8 cellular contexts compared by ENCODE assay signal in genomic region chr22:43848366-43849171, GRCh38. TPM values are rescaled to one million over a fixed set of nuclear protein-coding genes. Genes with fewer than 3 reads are reported as not detected.
DNase-seq lines count a peak whose midpoint lies in the region; ATAC-seq and TF ChIP-seq lines count a peak whose summit lies in the region.
"Had no signal": no experiment of that assay in that cellular context is flagged by ENCODE, and none has a peak within 500 bp of the region (broad histone marks: within the 10 kb centered on the region; RNA-seq: fewer than 3 reads in every experiment).

No MANE protein-coding gene starts in this region.

- no peaks in the 10 kb centered on the region for H4K20me1 ChIP-seq in GM23248 (ENCODE audit: insufficient read depth)

- H3K9me2 ChIP-seq in GM23248 (ENCODE audit: insufficient read depth) = no peaks in the 10 kb centered on the region

- in situ Hi-C loops in GM23248 (cut with MboI) = no loop called here

- H3K9ac ChIP-seq in GM23248 (no peak overlapping the region), endodermal cell (ENCODE audit: extremely low read depth, low read length, poor library complexity, severe bottlenecking) (no peak overlapping the region)

- H3K4me3 Mint-ChIP-seq in endodermal cell = no peak overlapping the region
- no peak overlapping the region for H3K4me3 Mint-ChIP-seq in progenitor cell of endocrine pancreas (ENCODE audit: low read depth)

- H3K27me3 ChIP-seq in GM23248 (replicated peaks; ENCODE audit: insufficient read depth) (peaks cover 32% of the 10 kb centered on the region), endodermal cell (ENCODE audit: control insufficient read depth, insufficient read depth, low read length, poor library complexity, severe bottlenecking) (no peaks in the 10 kb centered on the region)

- H3F3A ChIP-seq in GM23248 (ENCODE audit: insufficient read depth) = no peaks in the 10 kb centered on the region

- H3K27ac ChIP-seq in GM23248 = no peak overlapping the region
- H3K27ac ChIP-seq in endodermal cell (ENCODE audit: low read depth, low read length) = no peak overlapping the region

- WGBS in GM23248 (ENCODE audit: low coverage in 1 of 2, low lambda C conversion rate in 2 of 2, missing lambda C conversion rate in 2 of 2), 2 experiments = 28 to 32% methylated on average over 16 of the region's 16 CpGs
- WGBS in endodermal cell (ENCODE audit: insufficient coverage in 1 of 2, insufficient read length in 1 of 2), 2 experiments = 65 to 70% methylated on average over 11 to 16 of the region's 16 CpGs

- H3K27me3 Mint-ChIP-seq in endodermal cell (ENCODE audit: insufficient read depth) (no peaks in the 10 kb centered on the region), progenitor cell of endocrine pancreas (peaks cover 2% of the 10 kb centered on the region)

- H3K4me3 ChIP-seq in GM23248 (no peak overlapping the region), endodermal cell (ENCODE audit: low read length) (no peak overlapping the region)

- H3K36me3 Mint-ChIP-seq in endodermal cell (ENCODE audit: low read depth) (peaks cover 2% of the 10 kb centered on the region), progenitor cell of endocrine pancreas (ENCODE audit: insufficient read depth) (no peaks in the 10 kb centered on the region)

- H3K9me3 ChIP-seq in GM23248 (ENCODE audit: low read depth) (no peaks in the 10 kb centered on the region), endodermal cell (ENCODE audit: control insufficient read depth, low read length) (no peaks in the 10 kb centered on the region)

- H3K4me2 ChIP-seq in GM23248 (ENCODE audit: unreplicated experiment) = no peak overlapping the region

- H3K36me3 ChIP-seq in GM23248 (ENCODE audit: low read depth) (no peaks in the 10 kb centered on the region), endodermal cell (ENCODE audit: control insufficient read depth, insufficient read depth, low read length) (no peaks in the 10 kb centered on the region)

- H3K27ac Mint-ChIP-seq in endodermal cell (no peak overlapping the region), progenitor cell of endocrine pancreas (peak overlapping the region; percentile 39)

- no peak overlapping the region for H2AFZ ChIP-seq in GM23248

- H3K79me2 ChIP-seq in GM23248 (ENCODE audit: insufficient read depth) = no peaks in the 10 kb centered on the region

- H3K9me3 Mint-ChIP-seq in endodermal cell = no peaks in the 10 kb centered on the region
- H3K9me3 Mint-ChIP-seq in progenitor cell of endocrine pancreas (ENCODE audit: low read depth) = no peaks in the 10 kb centered on the region

- H3K4me1 Mint-ChIP-seq in endodermal cell = peaks cover 15% of the 10 kb centered on the region
- peaks cover 5% of the 10 kb centered on the region for H3K4me1 Mint-ChIP-seq in progenitor cell of endocrine pancreas (ENCODE audit: low read depth)

- peak; percentile 81 for TF ChIP-seq CTCF in endodermal cell (conservative IDR thresholded peaks at IDR 0.05)
- TF ChIP-seq CTCF in progenitor cell of endocrine pancreas (IDR thresholded peaks at IDR 0.05; ENCODE audit: unreplicated experiment) = peak; percentile 71

- H3K4me1 ChIP-seq in GM23248 (ENCODE audit: insufficient read depth) (no peaks in the 10 kb centered on the region), endodermal cell (ENCODE audit: control insufficient read depth, insufficient read depth, low read length) (no peaks in the 10 kb centered on the region)

- DNase-seq in GM23248 (peak; percentile 53), NCI-H2196 treated with DMSO at 0.1 percent for 48 hours (lab: John Stamatoyannopoulos, UW; ENCODE audit: unreplicated experiment) (peak; percentile 71), endodermal cell (peak; percentile 79), progenitor cell of endocrine pancreas (ENCODE audit: low spot score, unreplicated experiment) (no peak)
- DNase-seq: mesenchymal stem cell had no signal

- ATAC-seq in HG03135 (IDR thresholded peaks at IDR 0.05; ENCODE audit: unreplicated experiment) (no peak), HG02870 (IDR thresholded peaks at IDR 0.05; ENCODE audit: unreplicated experiment) (no peak), GM18868 (IDR thresholded peaks at IDR 0.05; ENCODE audit: unreplicated experiment) (no peak)

RNA-seq across cellular contexts. Expression of gene SULT4A1, which starts 13.7 kb away (rescaled TPM):
- not detected in 2 replicates for total RNA-seq in GM23248 (2014; rRNA removed; shearing (Covaris generic))
- polyA plus RNA-seq in GM23248 (2016; fragmentation: Nextera tagmentation; extraction: Ambion mirVana) = not detected in 2 replicates
- total RNA-seq in endodermal cell (10 to 100 TPM; 11.4 to 12.7 TPM), progenitor cell of endocrine pancreas (6.6 and 7.0 TPM in 2 replicates)
- polyA plus RNA-seq in endodermal cell (2013, experiment 1 of 2) = 15.4 TPM
- polyA plus RNA-seq in endodermal cell (2013, experiment 2 of 2) = 13.5 TPM

RNA-seq across cellular contexts. Expression of gene EFCAB6, which starts 36.5 kb away (rescaled TPM):
- 1.5 and 3.5 TPM in 2 replicates for total RNA-seq in GM23248 (2014; rRNA removed; shearing (Covaris generic))
- polyA plus RNA-seq in GM23248 (2016; fragmentation: Nextera tagmentation; extraction: Ambion mirVana) = 2.0 and 2.1 TPM in 2 replicates
- total RNA-seq in endodermal cell = 1 to 10 TPM; 1.8 to 2.0 TPM
- polyA plus RNA-seq in endodermal cell (2013, experiment 1 of 2) = 1.7 TPM
- polyA plus RNA-seq in endodermal cell (2013, experiment 2 of 2) = 0.83 TPM
- 7.0 and 8.6 TPM in 2 replicates for total RNA-seq in progenitor cell of endocrine pancreas

RNA-seq across cellular contexts. Expression of gene PNPLA5, which starts 43.2 kb away (rescaled TPM):
- not detected in 2 replicates for total RNA-seq in GM23248 (2014; rRNA removed; shearing (Covaris generic))
- not detected in 2 replicates for polyA plus RNA-seq in GM23248 (2016; fragmentation: Nextera tagmentation; extraction: Ambion mirVana)
- under 1 TPM; 0.68 to 0.73 TPM for total RNA-seq in endodermal cell
- polyA plus RNA-seq in endodermal cell (2013, experiment 1 of 2) = 0.11 TPM
- polyA plus RNA-seq in endodermal cell (2013, experiment 2 of 2) = not detected
- total RNA-seq in progenitor cell of endocrine pancreas = not detected in 2 replicates
